1 cellular context compared by ENCODE assay signal in the genomic region with DNA sequence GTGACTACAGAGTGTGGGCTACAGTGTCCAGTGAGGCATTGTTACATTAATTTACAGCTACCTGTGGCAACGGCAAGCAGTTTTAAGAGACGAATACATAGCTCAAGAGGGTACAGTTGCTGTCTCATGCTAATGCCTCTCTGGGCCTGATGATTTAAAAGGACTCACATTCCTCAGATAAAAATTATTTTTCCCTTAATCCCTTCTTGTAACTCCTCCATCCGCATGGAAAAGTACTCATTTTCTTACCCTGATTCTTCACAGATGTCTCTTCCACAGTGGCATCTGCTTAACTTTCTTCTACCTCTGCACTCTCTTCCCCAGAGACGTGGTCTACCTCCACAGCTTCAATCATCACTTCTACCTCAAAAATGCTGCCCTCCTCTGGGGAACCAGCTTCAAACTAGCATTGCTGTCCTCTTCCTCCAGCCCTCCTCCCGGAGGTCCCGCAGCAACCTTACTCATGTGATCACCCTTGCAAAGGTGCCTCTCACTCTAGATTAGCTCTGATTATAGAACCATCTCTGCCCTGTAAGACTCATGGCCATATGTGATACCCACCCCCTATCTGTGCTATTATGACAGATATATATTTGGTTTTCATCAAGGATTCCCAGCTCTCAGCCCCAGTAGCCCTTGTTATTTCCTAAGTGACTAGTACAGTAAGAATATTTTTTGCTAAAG.
A peak's percentile ranks its signal among the peaks of the same experiment; 100 is the strongest.
TF ChIP-seq lines count a peak whose summit lies in the region.

No MANE protein-coding gene starts in this region.

TF ChIP-seq in HepG2, 621 proteins besides CTCF, POLR2A, EP300 and RAD21 (continued from another document):
- TF ChIP-seq ZNF44 (CRISPR knock-in tag; IDR thresholded peaks at IDR 0.05) (no peak), ZNF563 (CRISPR knock-in tag; IDR thresholded peaks at IDR 0.05) (no peak), ZNF263 (CRISPR knock-in tag; IDR thresholded peaks at IDR 0.05) (0 out of 2 replicates have a peak, but pooled peaks have one; percentile 22), RAD51 (IDR thresholded peaks at IDR 0.05; ENCODE audit: borderline replicate concordance) (no peak)
TF ChIP-seq in HepG2: peak in this region for 1.
